18 cellular contexts compared by ENCODE assay signal in genomic region chr12:74963304-74963703, GRCh38.
DNase-seq lines count a peak whose midpoint lies in the region; ATAC-seq, FAIRE-seq and TF ChIP-seq lines count a peak whose summit lies in the region.
"Had no signal": no experiment of that assay in that cellular context is flagged by ENCODE, and none has a peak within 500 bp of the region (broad histone marks: within the 10 kb centered on the region; RNA-seq: fewer than 3 reads in every experiment).

No MANE protein-coding gene starts in this region.

- H3K27me3 ChIP-seq in liver (ENCODE audit: control insufficient read depth in 4 of 4, insufficient read depth in 4 of 4, low read length in 3 of 4) = no peaks in the 10 kb centered on the region
- H3K27me3 ChIP-seq in HepG2 (ENCODE audit: control insufficient read depth in 1 of 2, insufficient read depth in 2 of 2, low read length in 2 of 2) = no peaks in the 10 kb centered on the region
- no peaks in the 10 kb centered on the region for H3K27me3 ChIP-seq in body of pancreas
- H3K27me3 ChIP-seq: BLaER1 had no signal

- H4K20me1 ChIP-seq in HepG2 (ENCODE audit: insufficient read depth, low read length) = no peaks in the 10 kb centered on the region
- H4K20me1 ChIP-seq: BLaER1 had no signal

- H3K9me3 Mint-ChIP-seq in mesothelial cell of epicardium = peaks cover 4% of the 10 kb centered on the region

- H3K9ac ChIP-seq in liver (ENCODE audit: low read depth in 1 of 2, low read length in 2 of 2) = peak overlapping the region; percentile 16 to 61
- H3K9ac ChIP-seq in HepG2 (ENCODE audit: insufficient read depth, low read depth, low read length) = no peak overlapping the region
- H3K9ac ChIP-seq: BLaER1, GM23248 had no signal

- H3K4me1 ChIP-seq in liver (ENCODE audit: control insufficient read depth in 4 of 4, insufficient read depth in 4 of 4, low read length in 3 of 4) = peaks cover 0 to 7% (median 1%) of the 10 kb centered on the region in 4 donors
- 0 out of 2 replicates have a peak, but pooled peaks cover 7% of the 10 kb centered on the region for H3K4me1 ChIP-seq in HepG2 (ENCODE audit: insufficient read depth, low read length)
- peaks cover 24% of the 10 kb centered on the region for H3K4me1 ChIP-seq in body of pancreas
- H3K4me1 ChIP-seq: BLaER1 had no signal

- TF ChIP-seq EP300 in HepG2 (IDR thresholded peaks at IDR 0.05; ENCODE audit: low read depth in 2 of 2, low read length in 2 of 2) (no peak), HepG2 (CRISPR knock-in tag; IDR thresholded peaks at IDR 0.05; ENCODE audit: borderline replicate concordance) (no peak)

- H2AFZ ChIP-seq in HepG2 (ENCODE audit: low read length) = no peak overlapping the region
- H2AFZ ChIP-seq: GM23248 had no signal

- H3K27ac ChIP-seq in liver (ENCODE audit: low read depth in 1 of 2, low read length in 2 of 2) (peak overlapping the region; percentile 81 to 87), HepG2 (ENCODE audit: extremely low read length, insufficient read depth, low read length) (no peak overlapping the region), body of pancreas (peak overlapping the region in 3 of 4 donors; percentile 23 to 78 (median 67))
- H3K27ac ChIP-seq: 22Rv1, BLaER1, GM23248 had no signal

- DNase-seq in HepG2 (ENCODE audit: low spot score) = no peak
- no peak for DNase-seq in body of pancreas
- DNase-seq in mesothelial cell of epicardium (ENCODE audit: low spot score in 2 of 2, unreplicated experiment in 2 of 2) = no peak
- DNase-seq in NCI-H524 (lab: John Stamatoyannopoulos, UW) = no peak
- no peak for DNase-seq in stimulated activated CD4-positive, alpha-beta T cell treated with anti-CD3 and anti-CD28 coated beads, Interleukin-2, amount 100 ng/mL, for 48 hours
- DNase-seq: AML-193; CD8-positive, alpha-beta memory T cell; DMS79 treated with DMSO at 0.1 percent for 48 hours; EL; GDM1; GM23248; H7 had no signal

- no peaks in the 10 kb centered on the region for H3K27me3 Mint-ChIP-seq in mesothelial cell of epicardium (ENCODE audit: low read depth)
- H3K27me3 Mint-ChIP-seq: CD8-positive, alpha-beta memory T cell had no signal

- H3K4me3 ChIP-seq in liver (ENCODE audit: low read depth in 1 of 3, low read length in 3 of 3) (no peak overlapping the region), HepG2 (replicated peaks in 1 of 3; ENCODE audit: insufficient read depth in 1 of 3, low read depth in 2 of 3, low read length in 3 of 3) (no peak overlapping the region), body of pancreas (no peak overlapping the region)
- H3K4me3 ChIP-seq: BLaER1, GM23248, K562 had no signal

- no peak overlapping the region for H3K4me3 Mint-ChIP-seq in mesothelial cell of epicardium
- H3K4me3 Mint-ChIP-seq: CD8-positive, alpha-beta memory T cell had no signal

- H3K36me3 Mint-ChIP-seq in mesothelial cell of epicardium = peaks cover 1% of the 10 kb centered on the region
- H3K36me3 Mint-ChIP-seq: CD8-positive, alpha-beta memory T cell had no signal

- no peaks in the 10 kb centered on the region for H3K79me2 ChIP-seq in HepG2 (ENCODE audit: insufficient read depth, low read length)

- H3K4me2 ChIP-seq in HepG2 (ENCODE audit: low read depth, low read length) = no peak overlapping the region
- H3K4me2 ChIP-seq: BLaER1 had no signal

- no peak for TF ChIP-seq POLR2A in HepG2 (IDR thresholded peaks at IDR 0.05; ENCODE audit: insufficient read depth in 1 of 2, low read depth in 2 of 2, low read length in 2 of 2)
- TF ChIP-seq POLR2A in body of pancreas (IDR thresholded peaks at IDR 0.05) = no peak

- no peak for TF ChIP-seq CTCF in liver (IDR thresholded peaks at IDR 0.05; ENCODE audit: low read depth, low read length, missing input control)
- TF ChIP-seq CTCF in HepG2 (CRISPR knock-in tag; IDR thresholded peaks at IDR 0.05) = no peak
- no peak for TF ChIP-seq CTCF in body of pancreas (IDR thresholded peaks at IDR 0.05)
- TF ChIP-seq CTCF in mesothelial cell of epicardium (IDR thresholded peaks at IDR 0.05; ENCODE audit: unreplicated experiment) = no peak

- peaks cover 15% of the 10 kb centered on the region for H3K4me1 Mint-ChIP-seq in mesothelial cell of epicardium
- H3K4me1 Mint-ChIP-seq: CD8-positive, alpha-beta memory T cell had no signal

- H3K27ac Mint-ChIP-seq in mesothelial cell of epicardium = peak overlapping the region; percentile 6
- H3K27ac Mint-ChIP-seq: CD8-positive, alpha-beta memory T cell had no signal

- no peaks in the 10 kb centered on the region for H3K36me3 ChIP-seq in liver (ENCODE audit: control insufficient read depth in 4 of 4, insufficient read depth in 3 of 4, low read depth in 1 of 4, low read length in 3 of 4)
- H3K36me3 ChIP-seq in HepG2 (replicated peaks in 1 of 2; ENCODE audit: control insufficient read depth in 1 of 2, insufficient read depth in 2 of 2, low read length in 2 of 2) = no peaks in the 10 kb centered on the region
- H3K36me3 ChIP-seq in body of pancreas (replicated peaks in 1 of 2; ENCODE audit: insufficient read depth in 1 of 2, low read depth in 2 of 2) = no peaks in the 10 kb centered on the region
- H3K36me3 ChIP-seq: BLaER1 had no signal

- intact Hi-C loops in HepG2 (cut with micrococcal nuclease; ENCODE audit: unreplicated experiment) = no loop called here
- intact Hi-C loops in body of pancreas (cut with DNase I) = no loop called here

- POLR2A ChIA-PET in HepG2 (lab: Yijun Ruan, JAX) = no interaction called here

- CTCF ChIA-PET in HepG2 (lab: Yijun Ruan, JAX; ENCODE audit: low intra/inter-chr PET ratio, low total read pairs) = no interaction called here

- in situ Hi-C loops in HepG2 (cut with HindIII; ENCODE audit: extremely low pct_ligation_motif_present, low pct_unique_long_range_greater_than_20kb) = no loop called here

- TF ChIP-seq RAD21 in liver (IDR thresholded peaks at IDR 0.05) (no peak), HepG2 (CRISPR knock-in tag; IDR thresholded peaks at IDR 0.05) (no peak)

- no TSS peak for BruUV-seq in HepG2 (replicated peaks; lab: Mats Ljungman, UMichigan)

- FAIRE-seq in HepG2 (lab: Jason Lieb, UNC) = no peak
- FAIRE-seq: K562 had no signal

- no peak for ATAC-seq in HepG2
- ATAC-seq in body of pancreas = no peak
- ATAC-seq in HG03432 (IDR thresholded peaks at IDR 0.05; ENCODE audit: unreplicated experiment) = no peak
- ATAC-seq in HG03469 (IDR thresholded peaks at IDR 0.05; ENCODE audit: unreplicated experiment) = no peak
- ATAC-seq: K562 had no signal

- 36% methylated on average over 1 of the region's 1 CpG for WGBS in liver
- 2% methylated on average over 1 of the region's 1 CpG for WGBS in HepG2 (ENCODE audit: low lambda C conversion rate)
- 16 to 20% methylated on average over 1 of the region's 1 CpG for WGBS in body of pancreas, 2 donors

- peaks cover 0 to 2% (median 0%) of the 10 kb centered on the region in 4 donors for H3K9me3 ChIP-seq in liver (ENCODE audit: control insufficient read depth in 4 of 4, low read length in 3 of 4)
- H3K9me3 ChIP-seq in HepG2 (ENCODE audit: low read length) = no peaks in the 10 kb centered on the region
- H3K9me3 ChIP-seq in body of pancreas = no peaks in the 10 kb centered on the region
- H3K9me3 ChIP-seq: BLaER1 had no signal

TF ChIP-seq in liver, 16 proteins besides CTCF, POLR2A, EP300 and RAD21:
- no peak for TF ChIP-seq JUND (IDR thresholded peaks at IDR 0.05)
- peak; percentile 22 to 49 for TF ChIP-seq HNF4A (conservative IDR thresholded peaks at IDR 0.05)

TF ChIP-seq in HepG2, 621 proteins besides CTCF, POLR2A, EP300 and RAD21:
- TF ChIP-seq PPARG (CRISPR knock-in tag; conservative IDR thresholded peaks at IDR 0.05) = no peak
- no peak for TF ChIP-seq MLLT10 (CRISPR knock-in tag; IDR thresholded peaks at IDR 0.05)
- no peak for TF ChIP-seq ZNF580 (CRISPR knock-in tag; IDR thresholded peaks at IDR 0.05; ENCODE audit: borderline replicate concordance, low read depth)
- no peak for TF ChIP-seq JDP2 (CRISPR knock-in tag; IDR thresholded peaks at IDR 0.05; ENCODE audit: borderline replicate concordance)
- no peak for TF ChIP-seq ZNF775 (CRISPR knock-in tag; IDR thresholded peaks at IDR 0.05; ENCODE audit: borderline replicate concordance)
- TF ChIP-seq FOXJ3 (CRISPR knock-in tag; IDR thresholded peaks at IDR 0.05; ENCODE audit: borderline replicate concordance) = no peak
